Comparison of ENCODE assay signal across 8 cellular contexts in genomic region chr19:10379880-10380310, GRCh38. TPM values are rescaled to one million over a fixed set of nuclear protein-coding genes. Genes with fewer than 3 reads are reported as not detected.
A peak's percentile ranks its signal among the peaks of the same experiment; 100 is the strongest.
DNase-seq lines count a peak whose midpoint lies in the region; ATAC-seq and TF ChIP-seq lines count a peak whose summit lies in the region.

No MANE protein-coding gene starts in this region.

- H3K9me3 ChIP-seq in BE2C, result no peaks in the 10 kb centered on the region
- H3K9me3 ChIP-seq in breast epithelium, result no peaks in the 10 kb centered on the region
- H3K9me3 ChIP-seq in mucosa of descending colon, result no peaks in the 10 kb centered on the region

- H3K36me3 ChIP-seq in BE2C, result peaks cover 13% of the 10 kb centered on the region
- H3K36me3 ChIP-seq in breast epithelium, result no peaks in the 10 kb centered on the region
- no peaks in the 10 kb centered on the region for H3K36me3 ChIP-seq in mucosa of descending colon (ENCODE audit: low read depth)

- H3K27me3 ChIP-seq in BE2C (no peaks in the 10 kb centered on the region), breast epithelium (no peaks in the 10 kb centered on the region)

- TF ChIP-seq CTCF in BE2C (IDR thresholded peaks at IDR 0.05; ENCODE audit: low read depth, low read length) (no peak), breast epithelium (IDR thresholded peaks at IDR 0.05) (no peak), mucosa of descending colon (IDR thresholded peaks at IDR 0.05) (no peak)

- intact Hi-C loops in breast epithelium (cut with DNase I; ENCODE audit: low total_unique reads), result no loop called here
- intact Hi-C loops in mucosa of descending colon (cut with DNase I, micrococcal nuclease), result no loop called here

- no peak for TF ChIP-seq POLR2A in breast epithelium (IDR thresholded peaks at IDR 0.05)

- ATAC-seq in HG03439 (IDR thresholded peaks at IDR 0.05; ENCODE audit: unreplicated experiment), result peak; percentile 3
- ATAC-seq in mucosa of descending colon, result peak; percentile 4
- no peak for ATAC-seq in GM18519 (IDR thresholded peaks at IDR 0.05; ENCODE audit: low FRiP score, unreplicated experiment)

- H3K4me3 ChIP-seq in BE2C (ENCODE audit: low read depth, low read length), result peak overlapping the region; percentile 98
- peak overlapping the region; percentile 90 to 94 (median 92) for H3K4me3 ChIP-seq in breast epithelium
- peak overlapping the region; percentile 81 for H3K4me3 ChIP-seq in mucosa of descending colon

- DNase-seq in BE2C, result no peak
- no peak for DNase-seq in breast epithelium (ENCODE audit: low spot score in 2 of 2)
- no peak for DNase-seq in mucosa of descending colon
- DNase-seq in NCI-H748 (lab: John Stamatoyannopoulos, UW; ENCODE audit: unreplicated experiment), result no peak
- no peak for DNase-seq in epidermal melanocyte (ENCODE audit: insufficient read length, low spot score)
- no peak for DNase-seq in activated CD4-positive, alpha-beta T cell treated with anti-CD3 and anti-CD28 coated beads, Interleukin-2, amount 50 U/mL, for 4 hours

- H3K27ac ChIP-seq in breast epithelium, result peak overlapping the region; percentile 89

- H3K4me1 ChIP-seq in BE2C, result peaks cover 3% of the 10 kb centered on the region; the same call in 1 of the 2 replicates
- no peaks in the 10 kb centered on the region for H3K4me1 ChIP-seq in breast epithelium
- peaks cover 8% of the 10 kb centered on the region for H3K4me1 ChIP-seq in mucosa of descending colon (ENCODE audit: low read depth)

RNA-seq across cellular contexts. Expression of gene TYK2, which starts 0.5 kb away (rescaled TPM):
- polyA plus RNA-seq in BE2C (2012; ENCODE audit: insufficient read depth, insufficient read length, low read depth), result 216 TPM
- 100 to 1,000 TPM in 2 of 3 donors, 10 to 100 TPM in 1; 61.6 to 109 (median 104) TPM for total RNA-seq in breast epithelium
- 100 to 1,000 TPM; 104 to 142 (median 123) TPM for total RNA-seq in mucosa of descending colon

RNA-seq across cellular contexts. Expression of gene CDC37, which starts 23.4 kb away (rescaled TPM):
- 428 TPM for polyA plus RNA-seq in BE2C (2012; ENCODE audit: insufficient read depth, insufficient read length, low read depth)
- total RNA-seq in breast epithelium, result 100 to 1,000 TPM; 141 to 213 (median 172) TPM
- total RNA-seq in mucosa of descending colon, result 100 to 1,000 TPM; 125 to 179 (median 145) TPM

RNA-seq across cellular contexts. Expression of gene PDE4A, which starts 40.4 kb away (rescaled TPM):
- polyA plus RNA-seq in BE2C (2012; ENCODE audit: insufficient read depth, insufficient read length, low read depth), result 7.6 TPM
- 10 to 100 TPM in 2 of 3 donors, 1 to 10 TPM in 1; 5.6 to 20.3 (median 12.1) TPM for total RNA-seq in breast epithelium
- 10 to 100 TPM in 2 of 3 donors, 1 to 10 TPM in 1; 7.0 to 27.4 (median 14.7) TPM for total RNA-seq in mucosa of descending colon

RNA-seq across cellular contexts. Expression of gene ICAM3, which starts 40.5 kb away (rescaled TPM):
- polyA plus RNA-seq in BE2C (2012; ENCODE audit: insufficient read depth, insufficient read length, low read depth), result 34.4 TPM
- total RNA-seq in breast epithelium, result 10 to 100 TPM in 1 of 3 donors, 1 to 10 TPM in 2; 5.9 to 10.1 (median 7.9) TPM
- total RNA-seq in mucosa of descending colon, result 10 to 100 TPM; 16.0 to 31.6 (median 28.0) TPM

RNA-seq across cellular contexts. Expression of gene RAVER1, which starts 46.6 kb away (rescaled TPM):
- 124 TPM for polyA plus RNA-seq in BE2C (2012; ENCODE audit: insufficient read depth, insufficient read length, low read depth)
- 10 to 100 TPM; 10.7 to 17.7 (median 12.3) TPM for total RNA-seq in breast epithelium
- total RNA-seq in mucosa of descending colon, result 10 to 100 TPM; 42.4 to 58.1 (median 49.6) TPM
